ENCODE assay signal across 8 cellular contexts in the genomic region with DNA sequence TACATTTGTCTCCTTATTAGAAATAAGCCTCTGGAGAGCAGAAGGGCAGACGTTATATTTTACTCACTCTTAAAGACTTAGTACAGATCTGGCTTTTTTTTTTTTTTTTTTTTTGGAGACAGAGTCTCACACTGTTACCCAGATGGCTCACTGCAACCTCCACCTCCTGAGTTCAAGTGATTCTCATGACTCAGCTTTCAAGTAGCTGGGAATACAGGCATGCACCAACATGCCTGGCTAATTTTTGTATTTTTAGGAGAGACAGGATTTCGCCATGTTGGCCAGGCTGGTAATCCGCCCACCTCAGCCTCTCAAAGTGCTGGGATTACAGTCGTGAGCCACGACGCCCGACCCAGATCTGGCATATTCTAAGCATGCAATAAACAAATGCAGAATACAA. TPM values are rescaled to one million over a fixed set of nuclear protein-coding genes. Genes with fewer than 3 reads are reported as not detected.
DNase-seq lines count a peak whose midpoint lies in the region; ATAC-seq and TF ChIP-seq lines count a peak whose summit lies in the region.

No MANE protein-coding gene starts in this region.

- peaks cover 10% of the 10 kb centered on the region; the same call in 1 of the 2 replicates for H3K4me1 ChIP-seq in HUES6 (ENCODE audit: control insufficient read depth, insufficient read depth, low read length)

- H3K36me3 ChIP-seq in HUES6 (ENCODE audit: control insufficient read depth, insufficient read depth, low read length) (no peaks in the 10 kb centered on the region), WERI-Rb-1 (no peaks in the 10 kb centered on the region), kidney epithelial cell (ENCODE audit: control insufficient read depth, insufficient read depth, low read length) (no peaks in the 10 kb centered on the region)

- H3K27me3 ChIP-seq in HUES6 (ENCODE audit: control insufficient read depth, insufficient read depth, low read length) (no peaks in the 10 kb centered on the region), WERI-Rb-1 (ENCODE audit: insufficient read depth, low read depth, severe bottlenecking) (no peaks in the 10 kb centered on the region), kidney epithelial cell (ENCODE audit: control insufficient read depth, insufficient read depth, low read length) (no peaks in the 10 kb centered on the region)

- no peak for ATAC-seq in GM18868 (IDR thresholded peaks at IDR 0.05; ENCODE audit: unreplicated experiment)

- TF ChIP-seq CTCF in AG10803 (conservative IDR thresholded peaks at IDR 0.05; ENCODE audit: low read length), result no peak
- TF ChIP-seq CTCF in WERI-Rb-1 (IDR thresholded peaks at IDR 0.05; ENCODE audit: low read depth, low read length), result no peak
- TF ChIP-seq CTCF in kidney epithelial cell (IDR thresholded peaks at IDR 0.05; ENCODE audit: insufficient read depth, low read length, poor library complexity, severe bottlenecking), result no peak

- H3K9ac ChIP-seq in HUES6 (ENCODE audit: low read length), result no peak overlapping the region

- H3K27ac ChIP-seq in HUES6 (ENCODE audit: low read depth, low read length) (peak overlapping the region; percentile 65; the same call in 1 of the 2 replicates), WERI-Rb-1 (peak overlapping the region; percentile 76)

- no peaks in the 10 kb centered on the region for H3K9me3 ChIP-seq in HUES6 (ENCODE audit: control insufficient read depth, insufficient read depth, low read depth, low read length)
- no peaks in the 10 kb centered on the region for H3K9me3 ChIP-seq in WERI-Rb-1 (ENCODE audit: severe bottlenecking)

- H3K4me3 ChIP-seq in AG10803 (ENCODE audit: low read length) (no peak overlapping the region), HUES6 (ENCODE audit: low read depth, low read length) (no peak overlapping the region), WERI-Rb-1 (ENCODE audit: low read depth, low read length) (no peak overlapping the region), kidney epithelial cell (ENCODE audit: low read depth, low read length) (no peak overlapping the region)

- DNase-seq in AG10803 (ENCODE audit: low read depth) (peak; percentile 93), WERI-Rb-1 (peak; percentile 72), kidney epithelial cell (ENCODE audit: low read depth) (peak; percentile 67), GM19240 (ENCODE audit: insufficient read length, low spot score) (no peak), SKM-1 (lab: John Stamatoyannopoulos, UW; ENCODE audit: unreplicated experiment) (no peak), NCI-H1092 treated with DMSO at 0.1 percent for 48 hours (lab: John Stamatoyannopoulos, UW) (no peak)

RNA-seq across cellular contexts. Expression of a gene that starts 36.4 kb away (rescaled TPM):
- 25.1 and 25.6 TPM in 2 replicates for total RNA-seq in kidney epithelial cell

RNA-seq across cellular contexts. Expression of a gene that starts 52.7 kb away (rescaled TPM):
- total RNA-seq in kidney epithelial cell, result 39.7 and 40.0 TPM in 2 replicates

RNA-seq across cellular contexts. Expression of a gene that starts 53.0 kb away (rescaled TPM):
- 85.9 and 99.7 TPM in 2 replicates for total RNA-seq in kidney epithelial cell

Comparison
In these comparisons a context has a peak if more than half of its experiments do, and no peak if none do; other contexts are left out.
1. DNase-seq: peak in AG10803 (single experiment), WERI-Rb-1 (single experiment) and kidney epithelial cell (single experiment); none in GM19240 (single experiment), SKM-1 (single experiment) and NCI-H1092 treated with DMSO at 0.1 percent for 48 hours (single experiment).